Comparison of ENCODE assay signal across 37 cellular contexts in the genomic region with DNA sequence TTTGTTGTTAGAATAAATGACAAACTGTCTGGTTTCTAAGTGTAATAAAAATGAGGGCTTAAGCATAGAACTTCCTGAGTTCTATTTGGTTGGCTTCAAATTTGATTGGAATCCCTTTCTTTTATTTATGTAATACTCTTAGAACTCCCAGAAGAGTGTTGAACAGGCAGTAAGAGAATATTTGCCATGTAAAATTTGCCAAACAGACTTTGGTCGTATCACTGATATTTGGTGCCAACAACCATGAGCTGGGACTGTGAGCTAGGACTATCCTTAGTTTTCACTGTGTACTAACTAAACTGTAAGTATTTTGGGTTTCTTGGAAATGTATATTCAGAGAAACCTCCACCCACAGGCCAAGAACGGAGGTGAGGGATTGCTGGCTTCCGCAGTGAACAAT.
"Had no signal": no experiment of that assay in that cellular context is flagged by ENCODE, and none has a peak within 500 bp of the region (broad histone marks: within the 10 kb centered on the region; RNA-seq: fewer than 3 reads in every experiment).

No MANE protein-coding gene starts in this region.

- H3K36me3 Mint-ChIP-seq: activated CD4-positive, alpha-beta memory T cell treated with anti-CD3 and anti-CD28 coated beads for 36 hours; activated naive CD4-positive, alpha-beta T cell treated with anti-CD3 and anti-CD28 coated beads, Interleukin-2, amount 50 U/mL, for 72 hours; activated naive CD8-positive, alpha-beta T cell treated with anti-CD3 and anti-CD28 coated beads for 36 hours had no signal

- H3K27ac ChIP-seq: adrenal gland, body of pancreas, brain microvascular endothelial cell, cardiac muscle cell, VCaP had no signal

- H3K27me3 ChIP-seq: adrenal gland, body of pancreas, brain microvascular endothelial cell, cardiac muscle cell had no signal

- H3K36me3 ChIP-seq: adrenal gland, brain microvascular endothelial cell, cardiac muscle cell had no signal

- H3K9me3 ChIP-seq: adrenal gland, body of pancreas had no signal

- H3K9me3 Mint-ChIP-seq: activated B cell treated with CpG ODN at 0.5 μM for 24 hours; activated CD4-positive, alpha-beta T cell treated with anti-CD3 and anti-CD28 coated beads, Interleukin-2, amount 10 ng/mL, durations not matched to agents 24 days and 14 days; activated CD8-positive, alpha-beta T cell treated with anti-CD3 and anti-CD28 coated beads for 36 hours; activated naive CD4-positive, alpha-beta T cell treated with anti-CD3 and anti-CD28 coated beads for 36 hours; activated T-cell treated with anti-CD3 and anti-CD28 coated beads, Interleukin-2, amount 50 U/mL, for 4 hours; central memory CD8-positive, alpha-beta T cell had no signal

- H3K4me3 Mint-ChIP-seq: activated B cell treated with CpG ODN at 0.5 μM for 24 hours; activated CD4-positive, alpha-beta memory T cell treated with anti-CD3 and anti-CD28 coated beads for 36 hours; activated CD4-positive, alpha-beta T cell treated with anti-CD3 and anti-CD28 coated beads, Interleukin-2, amount 10 ng/mL, durations not matched to agents 24 days and 14 days; activated CD8-positive, alpha-beta T cell treated with anti-CD3 and anti-CD28 coated beads for 36 hours; activated naive CD4-positive, alpha-beta T cell treated with anti-CD3 and anti-CD28 coated beads for 36 hours; activated naive CD8-positive, alpha-beta T cell treated with anti-CD3 and anti-CD28 coated beads for 36 hours; activated T-cell treated with anti-CD3 and anti-CD28 coated beads, Interleukin-2, amount 50 U/mL, for 4 hours; activated T-cell treated with anti-CD3 and anti-CD28 coated beads, Interleukin-2, amount 50 U/mL, for 72 hours; activated T-helper 1 cell treated with anti-CD3 and anti-CD28 coated beads, Interleukin-12 subunit alpha, Interleukin-12 subunit beta, Interleukin-2, Interleukin-4 antibody, amounts not matched to agents 30 ng/mL and 10 ng/mL and 1 ng/mL, durations not matched to agents 14 hours and 24 hours and 36 hours; activated T-helper 17 cell treated with anti-CD3 and anti-CD28 coated beads, Interleukin-2, amount 50 U/mL, for 72 hours; central memory CD8-positive, alpha-beta T cell; T-helper 1 cell treated with Interleukin-12 subunit alpha and Interleukin-12 subunit beta and Interleukin-4 antibody, amounts not matched to agents 30 μg/mL and 1 μg/mL, for 36 hours; T-helper 2 cell treated with Interferon-gamma antibody and Interleukin-4, amounts not matched to agents 5 μg/mL and 100 μg/mL, for 36 hours had no signal

- ATAC-seq: activated CD8-positive, alpha-beta T cell treated with anti-CD3 and anti-CD28 coated beads for 36 hours; activated naive CD4-positive, alpha-beta T cell treated with anti-CD3 and anti-CD28 coated beads, Interleukin-2, amount 50 U/mL, for 72 hours; activated T-cell treated with anti-CD3 and anti-CD28 coated beads, Interleukin-2, amount 50 U/mL, for 4 hours; activated T-cell treated with anti-CD3 and anti-CD28 coated beads, Interleukin-2, amount 50 U/mL, for 72 hours; activated T-helper 17 cell treated with anti-CD3 and anti-CD28 coated beads, Interleukin-2, amount 50 U/mL, for 72 hours; body of pancreas had no signal

- H3K4me3 ChIP-seq: adrenal gland, body of pancreas, cardiac muscle cell had no signal

- DNase-seq: activated B cell treated with CpG ODN at 0.5 μM for 24 hours; activated CD4-positive, alpha-beta memory T cell treated with anti-CD3 and anti-CD28 coated beads for 36 hours; activated CD4-positive, alpha-beta T cell treated with anti-CD3 and anti-CD28 coated beads for 4 hours; activated CD4-positive, alpha-beta T cell treated with anti-CD3 and anti-CD28 coated beads, Interleukin-2, amount 10 ng/mL, durations not matched to agents 24 days and 14 days; activated CD4-positive, alpha-beta T cell treated with anti-CD3 and anti-CD28 coated beads, Interleukin-2, amount 50 U/mL, for 1 hour; activated CD4-positive, alpha-beta T cell treated with anti-CD3 and anti-CD28 coated beads, Interleukin-2, amount 50 U/mL, for 4 hours; activated CD4-positive, CD25-positive, alpha-beta regulatory T cell treated with anti-CD3 and anti-CD28 coated beads, Interleukin-2, amount 50 U/mL, for 72 hours; activated CD8-positive, alpha-beta memory T cell treated with anti-CD3 and anti-CD28 coated beads, Interleukin-2, amount 50 U/mL, for 4 hours; activated CD8-positive, alpha-beta T cell treated with anti-CD3 and anti-CD28 coated beads for 36 hours; activated effector memory CD4-positive, alpha-beta T cell treated with anti-CD3 and anti-CD28 coated beads, Interleukin-2, amount 50 U/mL, for 16 hours; activated gamma-delta T cell treated with Interleukin-2 at 50 U/mL for 16 hours; activated naive CD4-positive, alpha-beta T cell; activated naive CD4-positive, alpha-beta T cell treated with anti-CD3 and anti-CD28 coated beads for 36 hours; activated naive CD4-positive, alpha-beta T cell treated with anti-CD3 and anti-CD28 coated beads, Interleukin-2, amount 50 U/mL, for 16 hours; activated naive CD8-positive, alpha-beta T cell treated with anti-CD3 and anti-CD28 coated beads for 36 hours; activated T-cell treated with anti-CD3 and anti-CD28 coated beads for 4 hours; activated T-cell treated with anti-CD3 and anti-CD28 coated beads, Interleukin-2, amount 50 U/mL, for 1 hour; activated T-cell treated with anti-CD3 and anti-CD28 coated beads, Interleukin-2, amount 50 U/mL, for 4 hours; activated T-cell treated with anti-CD3 and anti-CD28 coated beads, Interleukin-2, amount 50 U/mL, for 72 hours; adrenal gland; amniotic stem cell; aorta; brain microvascular endothelial cell; caudate nucleus; cerebellar nuclear complex; T-helper 1 cell; T-helper 2 cell; T-helper 9 cell had no signal

- H3K27ac Mint-ChIP-seq: activated B cell treated with CpG ODN at 0.5 μM for 24 hours; activated CD4-positive, alpha-beta memory T cell treated with anti-CD3 and anti-CD28 coated beads for 36 hours; activated CD4-positive, alpha-beta T cell treated with anti-CD3 and anti-CD28 coated beads, Interleukin-2, amount 10 ng/mL, durations not matched to agents 24 days and 14 days; activated CD8-positive, alpha-beta T cell treated with anti-CD3 and anti-CD28 coated beads for 36 hours; activated naive CD4-positive, alpha-beta T cell treated with anti-CD3 and anti-CD28 coated beads for 36 hours; activated naive CD4-positive, alpha-beta T cell treated with anti-CD3 and anti-CD28 coated beads, Interleukin-2, amount 50 U/mL, for 72 hours; activated naive CD8-positive, alpha-beta T cell treated with anti-CD3 and anti-CD28 coated beads for 36 hours; activated T-cell treated with anti-CD3 and anti-CD28 coated beads, Interleukin-2, amount 50 U/mL, for 72 hours; activated T-helper 1 cell treated with anti-CD3 and anti-CD28 coated beads, Interleukin-12 subunit alpha, Interleukin-12 subunit beta, Interleukin-2, Interleukin-4 antibody, amounts not matched to agents 30 ng/mL and 10 ng/mL and 1 ng/mL, durations not matched to agents 14 hours and 24 hours and 36 hours; activated T-helper 17 cell treated with anti-CD3 and anti-CD28 coated beads, Interleukin-2, amount 50 U/mL, for 72 hours; T-helper 1 cell treated with Interleukin-12 subunit alpha and Interleukin-12 subunit beta and Interleukin-4 antibody, amounts not matched to agents 30 μg/mL and 1 μg/mL, for 36 hours; T-helper 2 cell treated with Interferon-gamma antibody and Interleukin-4, amounts not matched to agents 5 μg/mL and 100 μg/mL, for 36 hours had no signal

- H3K27me3 Mint-ChIP-seq: activated B cell treated with CpG ODN at 0.5 μM for 24 hours; activated CD4-positive, alpha-beta memory T cell treated with anti-CD3 and anti-CD28 coated beads for 36 hours; activated CD4-positive, alpha-beta T cell treated with anti-CD3 and anti-CD28 coated beads, Interleukin-2, amount 10 ng/mL, durations not matched to agents 24 days and 14 days; activated CD8-positive, alpha-beta T cell treated with anti-CD3 and anti-CD28 coated beads for 36 hours; activated naive CD8-positive, alpha-beta T cell treated with anti-CD3 and anti-CD28 coated beads for 36 hours; central memory CD8-positive, alpha-beta T cell had no signal

- H3K4me1 ChIP-seq: adrenal gland had no signal

- H3K4me1 Mint-ChIP-seq: activated B cell treated with CpG ODN at 0.5 μM for 24 hours; activated CD4-positive, alpha-beta T cell treated with anti-CD3 and anti-CD28 coated beads, Interleukin-2, amount 10 ng/mL, durations not matched to agents 24 days and 14 days; activated naive CD8-positive, alpha-beta T cell treated with anti-CD3 and anti-CD28 coated beads for 36 hours; activated T-helper 17 cell treated with anti-CD3 and anti-CD28 coated beads, Interleukin-2, amount 50 U/mL, for 72 hours; central memory CD8-positive, alpha-beta T cell had no signal
